In genomic region chr16:89147085-89147771, GRCh38 we compare ENCODE assay signal across 11 cellular contexts. TPM values are rescaled to one million over a fixed set of nuclear protein-coding genes. Genes with fewer than 3 reads are reported as not detected.
A peak's percentile ranks its signal among the peaks of the same experiment; 100 is the strongest.
DNase-seq lines count a peak whose midpoint lies in the region; ATAC-seq, FAIRE-seq and TF ChIP-seq lines count a peak whose summit lies in the region.
"Not testable (repeated sequence)": the region's sequence is repeated elsewhere in the genome, so short reads cannot be mapped to it uniquely, and the experiment has no call there.
"Had no signal": no experiment of that assay in that cellular context is flagged by ENCODE, and none has a peak within 500 bp of the region (broad histone marks: within the 10 kb centered on the region; RNA-seq: fewer than 3 reads in every experiment).

No MANE protein-coding gene starts in this region.

- not testable (repeated sequence) for FAIRE-seq in astrocyte (lab: Jason Lieb, UNC)

- H3K27me3 Mint-ChIP-seq in activated CD8-positive, alpha-beta T cell treated with anti-CD3 and anti-CD28 coated beads for 36 hours; astrocyte (ENCODE audit: low read depth, unreplicated experiment): not testable (repeated sequence)
- peaks cover 11% of the 10 kb centered on the region for H3K27me3 Mint-ChIP-seq in endothelial cell (ENCODE audit: unreplicated experiment)

- WGBS in spleen, 5 donors, result 76 to 90% (median 85%) methylated on average over 6 to 9 of the region's 10 CpGs

- TF ChIP-seq POLR2A in spleen (IDR thresholded peaks at IDR 0.05), result not testable (repeated sequence)

- not testable (repeated sequence) for H3K9ac ChIP-seq in astrocyte (ENCODE audit: low read length)

- not testable (repeated sequence) for H3K27me3 ChIP-seq in BE2C; astrocyte (ENCODE audit: insufficient read depth, low read length); spleen (replicated peaks in 1 of 7)

- H3K4me3 Mint-ChIP-seq in activated CD8-positive, alpha-beta T cell treated with anti-CD3 and anti-CD28 coated beads for 36 hours; astrocyte (ENCODE audit: unreplicated experiment): not testable (repeated sequence)
- peak overlapping the region; percentile 16 for H3K4me3 Mint-ChIP-seq in endothelial cell (ENCODE audit: unreplicated experiment)

- peak; percentile 8 for DNase-seq in BE2C
- DNase-seq in GM12865 (ENCODE audit: low read depth), result peak; percentile 18
- peak; percentile 34 for DNase-seq in NAMALWA (ENCODE audit: low spot score)
- DNase-seq in activated CD8-positive, alpha-beta T cell treated with anti-CD3 and anti-CD28 coated beads for 36 hours, result peak; percentile 33
- DNase-seq in astrocyte (ENCODE audit: low read depth); endothelial cell (ENCODE audit: low spot score): not testable (repeated sequence)
- peak in 2 of 3 donors; percentile 8 to 13 for DNase-seq in mucosa of descending colon
- DNase-seq in spleen, result peak; percentile 12

- not testable (repeated sequence) for H3K4me1 Mint-ChIP-seq in activated CD8-positive, alpha-beta T cell treated with anti-CD3 and anti-CD28 coated beads for 36 hours (ENCODE audit: low read depth); astrocyte (ENCODE audit: low read depth, unreplicated experiment); endothelial cell (ENCODE audit: unreplicated experiment)

- H3K36me3 ChIP-seq in BE2C, result peaks cover 21% of the 10 kb centered on the region
- not testable (repeated sequence) for H3K36me3 ChIP-seq in astrocyte (ENCODE audit: insufficient read depth, low read length); mucosa of descending colon (ENCODE audit: low read depth)
- peaks cover 4 to 99% (median 55%) of the 10 kb centered on the region in 6 donors for H3K36me3 ChIP-seq in spleen

- not testable (repeated sequence) for H3K79me2 ChIP-seq in astrocyte (ENCODE audit: insufficient read depth, low read length)

- H3K36me3 Mint-ChIP-seq in activated CD8-positive, alpha-beta T cell treated with anti-CD3 and anti-CD28 coated beads for 36 hours (ENCODE audit: low read depth), result peaks cover 35% of the 10 kb centered on the region
- peaks cover 28% of the 10 kb centered on the region for H3K36me3 Mint-ChIP-seq in astrocyte (ENCODE audit: low read depth, unreplicated experiment)
- peaks cover 43% of the 10 kb centered on the region for H3K36me3 Mint-ChIP-seq in endothelial cell (ENCODE audit: low read depth, unreplicated experiment)

- POLR2A ChIA-PET in activated CD8-positive, alpha-beta T cell treated with anti-CD3 and anti-CD28 coated beads for 36 hours (lab: Charles Lee), result interaction anchor here (1.1 kb wide), 1 partner anchor 13 kb away, joined by 3 read pairs; no protein-coding TSS in a partner anchor

- CTCF ChIA-PET in activated CD8-positive, alpha-beta T cell treated with anti-CD3 and anti-CD28 coated beads for 36 hours (lab: Charles Lee), result not testable (repeated sequence)

- peak overlapping the region; percentile 34 for H3K27ac Mint-ChIP-seq in activated CD8-positive, alpha-beta T cell treated with anti-CD3 and anti-CD28 coated beads for 36 hours
- H3K27ac Mint-ChIP-seq in astrocyte (ENCODE audit: unreplicated experiment), result peak overlapping the region; percentile 38
- not testable (repeated sequence) for H3K27ac Mint-ChIP-seq in endothelial cell (ENCODE audit: unreplicated experiment)

- not testable (repeated sequence) for ATAC-seq in activated CD8-positive, alpha-beta T cell treated with anti-CD3 and anti-CD28 coated beads for 36 hours; mucosa of descending colon

- H3K9me3 ChIP-seq in BE2C; astrocyte (ENCODE audit: insufficient read depth, low read depth, low read length); mucosa of descending colon: not testable (repeated sequence)
- peaks cover 0 to 20% (median 16%) of the 10 kb centered on the region in 8 donors for H3K9me3 ChIP-seq in spleen

- not testable (repeated sequence) for H3K4me3 ChIP-seq in BE2C (ENCODE audit: low read depth, low read length); GM12865 (ENCODE audit: low read depth, low read length); astrocyte (ENCODE audit: insufficient read depth, low read depth, low read length); mucosa of descending colon; spleen

- not testable (repeated sequence) for H3K27ac ChIP-seq in astrocyte (ENCODE audit: low read depth, low read length); spleen

- H3K4me2 ChIP-seq in astrocyte (ENCODE audit: low read length), result not testable (repeated sequence)

- not testable (repeated sequence) for TF ChIP-seq CTCF in BE2C (IDR thresholded peaks at IDR 0.05; ENCODE audit: low read depth, low read length); GM12865 (IDR thresholded peaks at IDR 0.05; ENCODE audit: insufficient read depth, low read depth, low read length, missing control alignments); activated CD8-positive, alpha-beta T cell treated with anti-CD3 and anti-CD28 coated beads for 36 hours (IDR thresholded peaks at IDR 0.05); astrocyte (IDR thresholded peaks at IDR 0.05; ENCODE audit: insufficient read depth, low read depth, low read length); endothelial cell (IDR thresholded peaks at IDR 0.05; ENCODE audit: unreplicated experiment); mucosa of descending colon (IDR thresholded peaks at IDR 0.05); spleen (IDR thresholded peaks at IDR 0.05 in 8 of 11, conservative IDR thresholded peaks at IDR 0.05 in 3 of 11)

- H3K4me1 ChIP-seq in BE2C, result peaks cover 13% of the 10 kb centered on the region
- not testable (repeated sequence) for H3K4me1 ChIP-seq in astrocyte (ENCODE audit: insufficient read depth, low read length); mucosa of descending colon (ENCODE audit: low read depth); spleen

- not testable (repeated sequence) for H2AFZ ChIP-seq in astrocyte (ENCODE audit: low read depth, low read length)

- H3K9me3 Mint-ChIP-seq in activated CD8-positive, alpha-beta T cell treated with anti-CD3 and anti-CD28 coated beads for 36 hours; endothelial cell (ENCODE audit: unreplicated experiment): not testable (repeated sequence)
- H3K9me3 Mint-ChIP-seq in astrocyte (ENCODE audit: unreplicated experiment), result peaks cover 11% of the 10 kb centered on the region

- not testable (repeated sequence) for H4K20me1 ChIP-seq in astrocyte (ENCODE audit: insufficient read depth, low read length)

- intact Hi-C loops in activated CD8-positive, alpha-beta T cell treated with anti-CD3 and anti-CD28 coated beads for 36 hours (cut with micrococcal nuclease); mucosa of descending colon (cut with DNase I, micrococcal nuclease); spleen (cut with DNase I; ENCODE audit: low total_unique reads): not testable (repeated sequence)

RNA-seq across cellular contexts. Expression of gene CDH15, which starts 24.3 kb away (rescaled TPM):
- not detected for polyA plus RNA-seq in BE2C (2012; ENCODE audit: insufficient read depth, insufficient read length, low read depth)
- total RNA-seq in activated CD8-positive, alpha-beta T cell treated with anti-CD3 and anti-CD28 coated beads for 36 hours, result not detected
- total RNA-seq in astrocyte (0.17 and 0.18 TPM in 2 replicates), endothelial cell (ENCODE audit: unreplicated experiment) (not detected), mucosa of descending colon (not detected), spleen (1 to 10 TPM in 5 of 7 donors, under 1 TPM in 2; 0.74 to 7.4 (median 1.5) TPM)
- polyA plus RNA-seq in spleen, result 1 to 10 TPM in 1 of 3 donors, under 1 TPM in 2; 0.14 to 1.1 (median 0.57) TPM
- total RNA-seq: CD8-positive, alpha-beta memory T cell; GM23248 had no signal
- polyA plus RNA-seq: CD8-positive, alpha-beta memory T cell; IgD-negative memory B cell had no signal

RNA-seq across cellular contexts. Expression of gene SLC22A31, which starts 53.1 kb away (rescaled TPM):
- polyA plus RNA-seq in BE2C (2012; ENCODE audit: insufficient read depth, insufficient read length, low read depth), result not detected
- under 1 TPM; 0.16 to 0.20 TPM for total RNA-seq in activated CD8-positive, alpha-beta T cell treated with anti-CD3 and anti-CD28 coated beads for 36 hours
- total RNA-seq in astrocyte (0.58 and 1.3 TPM in 2 replicates), endothelial cell (ENCODE audit: unreplicated experiment) (0.54 TPM), mucosa of descending colon (1 to 10 TPM in 2 of 3 donors, under 1 TPM in 1; 0.35 to 1.8 (median 1.1) TPM), spleen (1 to 10 TPM in 6 of 7 donors, under 1 TPM in 1; 0.98 to 8.3 (median 4.9) TPM)
- 1 to 10 TPM; 1.1 to 5.6 (median 4.2) TPM for polyA plus RNA-seq in spleen
- total RNA-seq: CD8-positive, alpha-beta memory T cell; GM23248 had no signal
- polyA plus RNA-seq: CD8-positive, alpha-beta memory T cell; GM23248; IgD-negative memory B cell had no signal

RNA-seq across cellular contexts. Expression of gene ACSF3, which starts 53.6 kb away (rescaled TPM):
- polyA plus RNA-seq in BE2C (2012; ENCODE audit: insufficient read depth, insufficient read length, low read depth), result 27.6 TPM
- total RNA-seq in activated CD8-positive, alpha-beta T cell treated with anti-CD3 and anti-CD28 coated beads for 36 hours, result 10 to 100 TPM; 44.6 to 45.9 TPM
- total RNA-seq in astrocyte (17.0 and 19.1 TPM in 2 replicates), endothelial cell (ENCODE audit: unreplicated experiment) (28.2 TPM), mucosa of descending colon (10 to 100 TPM; 44.7 to 77.8 (median 49.6) TPM), spleen (10 to 100 TPM; 39.9 to 68.1 (median 50.0) TPM)
- 10 to 100 TPM; 35.4 to 50.2 (median 45.9) TPM for polyA plus RNA-seq in spleen
